ENCODE assay signal across 11 cellular contexts in the genomic region with DNA sequence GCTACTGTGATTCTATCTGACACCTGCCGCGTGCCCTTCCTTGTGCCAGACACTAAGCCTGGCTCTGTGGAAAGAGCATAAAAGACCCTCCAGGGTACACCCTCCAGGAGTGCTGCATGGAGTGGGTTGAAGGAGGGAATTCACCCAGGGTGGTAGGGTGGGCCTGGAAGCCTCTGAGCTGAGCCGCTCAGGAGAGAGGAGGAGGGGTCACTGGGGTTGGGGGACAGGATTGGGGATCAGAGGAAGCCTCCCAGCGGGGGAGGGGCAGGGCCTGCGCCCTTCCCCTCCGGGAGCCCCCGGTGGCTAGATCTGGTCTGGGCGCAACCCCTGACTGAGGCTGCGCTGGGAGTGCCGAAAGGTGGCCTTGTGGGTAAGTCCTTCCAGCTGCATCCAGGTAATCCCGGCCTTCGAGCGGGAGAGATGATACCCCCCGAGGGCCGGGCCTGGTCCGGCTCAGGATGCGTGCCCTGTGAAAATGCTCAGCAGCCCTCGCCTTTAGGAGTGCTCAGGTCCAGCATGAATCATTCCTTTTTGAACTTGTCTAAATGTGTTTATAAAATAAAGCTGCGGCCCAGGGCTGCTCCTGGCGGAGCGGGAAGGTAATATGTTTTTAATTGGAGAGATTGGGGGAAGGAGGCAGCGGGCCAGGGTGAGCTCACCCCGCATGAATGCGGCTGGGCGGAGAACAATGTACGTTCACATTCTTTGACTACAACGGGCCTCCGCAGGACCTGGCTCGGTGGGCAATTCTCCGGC.
DNase-seq lines count a peak whose midpoint lies in the region; ATAC-seq and TF ChIP-seq lines count a peak whose summit lies in the region.
"Had no signal": no experiment of that assay in that cellular context is flagged by ENCODE, and none has a peak within 500 bp of the region (broad histone marks: within the 10 kb centered on the region; RNA-seq: fewer than 3 reads in every experiment).

No MANE protein-coding gene starts in this region.

- H3K4me3 ChIP-seq in astrocyte of the cerebellum (ENCODE audit: low read depth, low read length) (no peak overlapping the region), heart right ventricle (peak overlapping the region in 4 of 10 donors; percentile 6 to 21 (median 12)), psoas muscle (no peak overlapping the region)
- H3K4me3 ChIP-seq: mucosa of descending colon had no signal

- TF ChIP-seq CTCF in astrocyte of the cerebellum (IDR thresholded peaks at IDR 0.05; ENCODE audit: low read depth, low read length, missing control alignments) (peak; percentile 45), heart right ventricle (IDR thresholded peaks at IDR 0.05) (peak in 3 of 9 donors; percentile 21 to 38 (median 22)), psoas muscle (IDR thresholded peaks at IDR 0.05) (no peak)

- no peaks in the 10 kb centered on the region for H3K4me1 Mint-ChIP-seq in T-helper 17 cell

- H3K9me3 ChIP-seq in heart right ventricle (no peaks in the 10 kb centered on the region), psoas muscle (no peaks in the 10 kb centered on the region), T-helper 17 cell (ENCODE audit: control insufficient read depth, low read length, poor library complexity, severe bottlenecking) (no peaks in the 10 kb centered on the region)
- H3K9me3 ChIP-seq: mucosa of descending colon had no signal

- no peak overlapping the region for H3K4me3 Mint-ChIP-seq in T-helper 17 cell

- DNase-seq in EL (peak; percentile 91), astrocyte of the cerebellum (ENCODE audit: low read depth) (peak; percentile 94), heart right ventricle (peak; percentile 50 to 66), psoas muscle (peak; percentile 62 to 71), T-helper 17 cell (no peak), cerebellar nuclear complex (lab: John Stamatoyannopoulos, UW) (no peak)
- no peak for DNase-seq in stimulated activated CD4-positive, alpha-beta T cell treated with anti-CD3 and anti-CD28 coated beads, Interleukin-12 subunit alpha, Interleukin-12 subunit beta, amount 100 ng/mL, for 4 hours
- DNase-seq: activated CD4-positive, alpha-beta T cell treated with anti-CD3 and anti-CD28 coated beads for 4 hours; COR-L47; mucosa of descending colon had no signal

- H3K27ac Mint-ChIP-seq in T-helper 17 cell, result no peak overlapping the region

- 41 to 42% methylated on average over 30 of the region's 30 CpGs for WGBS in heart right ventricle, 2 donors
- 57 to 67% (median 62%) methylated on average over 27 to 30 of the region's 30 CpGs for WGBS in psoas muscle, 3 donors

- peaks cover 2% of the 10 kb centered on the region for H3K36me3 Mint-ChIP-seq in T-helper 17 cell (ENCODE audit: low read depth)

- H3K27ac ChIP-seq in heart right ventricle, result peak overlapping the region in 8 of 10 donors; percentile 5 to 85 (median 66)
- no peak overlapping the region for H3K27ac ChIP-seq in psoas muscle

- in situ Hi-C loops in astrocyte of the cerebellum (cut with HindIII; ENCODE audit: low sequenced_read_pairs), result no loop called here

- ATAC-seq in heart right ventricle (peak; percentile 79 to 96 (median 92)), psoas muscle (peak in 2 of 4 donors; percentile 26 to 48), T-helper 17 cell (no peak), HG02588 (IDR thresholded peaks at IDR 0.05; ENCODE audit: unreplicated experiment) (no peak)
- ATAC-seq: mucosa of descending colon had no signal

- H3K4me1 ChIP-seq in heart right ventricle (peaks cover 0 to 14% (median 7%) of the 10 kb centered on the region in 9 donors), psoas muscle (no peaks in the 10 kb centered on the region)

- H3K27me3 Mint-ChIP-seq in T-helper 17 cell, result peaks cover 38% of the 10 kb centered on the region

- intact Hi-C loops in heart right ventricle (cut with DNase I), result no loop called here
- intact Hi-C loops in psoas muscle (cut with DNase I), result no loop called here

- H3K36me3 ChIP-seq in heart right ventricle, result no peaks in the 10 kb centered on the region
- no peaks in the 10 kb centered on the region for H3K36me3 ChIP-seq in psoas muscle (ENCODE audit: insufficient read depth in 1 of 2, low read depth in 1 of 2)

- H3K27me3 ChIP-seq in heart right ventricle (no peaks in the 10 kb centered on the region), psoas muscle (ENCODE audit: insufficient read depth in 3 of 3, low read length in 2 of 3) (peaks cover 0 to 4% (median 0%) of the 10 kb centered on the region in 3 donors)

Comparison
In these comparisons a context has a peak if more than half of its experiments do, and no peak if none do; other contexts are left out.
1. DNase-seq: peak in EL (single experiment), astrocyte of the cerebellum (single experiment), heart right ventricle (2 of 2) and psoas muscle (2 of 2); none in stimulated activated CD4-positive, alpha-beta T cell treated with anti-CD3 and anti-CD28 coated beads, Interleukin-12 subunit alpha, Interleukin-12 subunit beta, amount 100 ng/mL, for 4 hours (single experiment), T-helper 17 cell (0 of 3) and cerebellar nuclear complex (0 of 2).
2. ATAC-seq: peak in heart right ventricle (8 of 8); none in T-helper 17 cell (single experiment) and HG02588 (single experiment).